In the genomic region with DNA sequence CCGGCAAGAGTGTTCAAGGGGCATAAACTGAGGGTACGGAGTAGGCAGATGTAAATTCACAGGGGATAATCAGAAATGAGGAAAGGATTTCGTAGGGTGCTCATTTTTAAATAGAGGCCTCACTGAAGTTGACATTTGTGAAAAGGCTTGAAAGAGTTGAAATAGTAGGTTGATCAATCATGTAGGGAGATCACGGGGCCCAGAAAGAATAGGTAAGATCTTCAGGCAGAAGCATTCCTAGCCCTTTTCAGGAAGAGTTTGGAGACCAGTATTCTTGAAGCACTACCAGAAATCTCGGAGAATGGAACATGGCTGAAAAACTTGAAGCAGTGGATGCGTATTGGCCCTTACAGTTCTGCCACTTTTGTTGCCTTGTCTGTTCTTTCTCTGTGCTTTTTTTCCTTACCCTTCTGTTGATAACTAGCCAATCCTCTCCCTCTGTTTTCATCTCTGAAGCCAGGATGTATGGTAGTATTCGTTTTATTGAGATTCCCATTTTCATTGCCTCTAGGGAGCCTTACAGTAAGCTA, we compare ENCODE assay signal across 1 cellular context.
TF ChIP-seq lines count a peak whose summit lies in the region.

No MANE protein-coding gene starts in this region.

TF ChIP-seq in GM23338, 12 proteins besides CTCF, POLR2A, EP300 and RAD21 (continued from another document):
- TF ChIP-seq, protein P1, sequence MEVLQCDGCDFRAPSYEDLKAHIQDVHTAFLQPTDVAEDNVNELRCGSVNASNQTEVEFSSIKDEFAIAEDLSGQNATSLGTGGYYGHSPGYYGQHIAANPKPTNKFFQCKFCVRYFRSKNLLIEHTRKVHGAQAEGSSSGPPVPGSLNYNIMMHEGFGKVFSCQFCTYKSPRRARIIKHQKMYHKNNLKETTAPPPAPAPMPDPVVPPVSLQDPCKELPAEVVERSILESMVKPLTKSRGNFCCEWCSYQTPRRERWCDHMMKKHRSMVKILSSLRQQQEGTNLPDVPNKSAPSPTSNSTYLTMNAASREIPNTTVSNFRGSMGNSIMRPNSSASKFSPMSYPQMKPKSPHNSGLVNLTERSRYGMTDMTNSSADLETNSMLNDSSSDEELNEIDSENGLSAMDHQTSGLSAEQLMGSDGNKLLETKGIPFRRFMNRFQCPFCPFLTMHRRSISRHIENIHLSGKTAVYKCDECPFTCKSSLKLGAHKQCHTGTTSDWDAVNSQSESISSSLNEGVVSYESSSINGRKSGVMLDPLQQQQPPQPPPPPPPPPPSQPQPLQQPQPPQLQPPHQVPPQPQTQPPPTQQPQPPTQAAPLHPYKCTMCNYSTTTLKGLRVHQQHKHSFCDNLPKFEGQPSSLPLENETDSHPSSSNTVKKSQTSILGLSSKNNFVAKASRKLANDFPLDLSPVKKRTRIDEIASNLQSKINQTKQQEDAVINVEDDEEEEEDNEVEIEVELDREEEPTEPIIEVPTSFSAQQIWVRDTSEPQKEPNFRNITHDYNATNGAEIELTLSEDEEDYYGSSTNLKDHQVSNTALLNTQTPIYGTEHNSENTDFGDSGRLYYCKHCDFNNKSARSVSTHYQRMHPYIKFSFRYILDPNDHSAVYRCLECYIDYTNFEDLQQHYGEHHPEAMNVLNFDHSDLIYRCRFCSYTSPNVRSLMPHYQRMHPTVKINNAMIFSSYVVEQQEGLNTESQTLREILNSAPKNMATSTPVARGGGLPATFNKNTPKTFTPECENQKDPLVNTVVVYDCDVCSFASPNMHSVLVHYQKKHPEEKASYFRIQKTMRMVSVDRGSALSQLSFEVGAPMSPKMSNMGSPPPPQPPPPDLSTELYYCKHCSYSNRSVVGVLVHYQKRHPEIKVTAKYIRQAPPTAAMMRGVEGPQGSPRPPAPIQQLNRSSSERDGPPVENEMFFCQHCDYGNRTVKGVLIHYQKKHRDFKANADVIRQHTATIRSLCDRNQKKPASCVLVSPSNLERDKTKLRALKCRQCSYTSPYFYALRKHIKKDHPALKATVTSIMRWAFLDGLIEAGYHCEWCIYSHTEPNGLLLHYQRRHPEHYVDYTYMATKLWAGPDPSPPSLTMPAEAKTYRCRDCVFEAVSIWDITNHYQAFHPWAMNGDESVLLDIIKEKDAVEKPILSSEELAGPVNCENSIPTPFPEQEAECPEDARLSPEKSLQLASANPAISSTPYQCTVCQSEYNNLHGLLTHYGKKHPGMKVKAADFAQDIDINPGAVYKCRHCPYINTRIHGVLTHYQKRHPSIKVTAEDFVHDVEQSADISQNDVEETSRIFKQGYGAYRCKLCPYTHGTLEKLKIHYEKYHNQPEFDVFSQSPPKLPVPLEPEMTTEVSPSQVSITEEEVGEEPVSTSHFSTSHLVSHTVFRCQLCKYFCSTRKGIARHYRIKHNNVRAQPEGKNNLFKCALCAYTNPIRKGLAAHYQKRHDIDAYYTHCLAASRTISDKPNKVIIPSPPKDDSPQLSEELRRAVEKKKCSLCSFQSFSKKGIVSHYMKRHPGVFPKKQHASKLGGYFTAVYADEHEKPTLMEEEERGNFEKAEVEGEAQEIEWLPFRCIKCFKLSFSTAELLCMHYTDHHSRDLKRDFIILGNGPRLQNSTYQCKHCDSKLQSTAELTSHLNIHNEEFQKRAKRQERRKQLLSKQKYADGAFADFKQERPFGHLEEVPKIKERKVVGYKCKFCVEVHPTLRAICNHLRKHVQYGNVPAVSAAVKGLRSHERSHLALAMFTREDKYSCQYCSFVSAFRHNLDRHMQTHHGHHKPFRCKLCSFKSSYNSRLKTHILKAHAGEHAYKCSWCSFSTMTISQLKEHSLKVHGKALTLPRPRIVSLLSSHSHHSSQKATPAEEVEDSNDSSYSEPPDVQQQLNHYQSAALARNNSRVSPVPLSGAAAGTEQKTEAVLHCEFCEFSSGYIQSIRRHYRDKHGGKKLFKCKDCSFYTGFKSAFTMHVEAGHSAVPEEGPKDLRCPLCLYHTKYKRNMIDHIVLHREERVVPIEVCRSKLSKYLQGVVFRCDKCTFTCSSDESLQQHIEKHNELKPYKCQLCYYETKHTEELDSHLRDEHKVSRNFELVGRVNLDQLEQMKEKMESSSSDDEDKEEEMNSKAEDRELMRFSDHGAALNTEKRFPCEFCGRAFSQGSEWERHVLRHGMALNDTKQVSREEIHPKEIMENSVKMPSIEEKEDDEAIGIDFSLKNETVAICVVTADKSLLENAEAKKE (CRISPR knock-in tag; IDR thresholded peaks at IDR 0.05) = no peak
- TF ChIP-seq STAT1 (IDR thresholded peaks at IDR 0.05; ENCODE audit: unreplicated experiment) = no peak
TF ChIP-seq in GM23338: peak in this region for 0.
